In the genomic region with DNA sequence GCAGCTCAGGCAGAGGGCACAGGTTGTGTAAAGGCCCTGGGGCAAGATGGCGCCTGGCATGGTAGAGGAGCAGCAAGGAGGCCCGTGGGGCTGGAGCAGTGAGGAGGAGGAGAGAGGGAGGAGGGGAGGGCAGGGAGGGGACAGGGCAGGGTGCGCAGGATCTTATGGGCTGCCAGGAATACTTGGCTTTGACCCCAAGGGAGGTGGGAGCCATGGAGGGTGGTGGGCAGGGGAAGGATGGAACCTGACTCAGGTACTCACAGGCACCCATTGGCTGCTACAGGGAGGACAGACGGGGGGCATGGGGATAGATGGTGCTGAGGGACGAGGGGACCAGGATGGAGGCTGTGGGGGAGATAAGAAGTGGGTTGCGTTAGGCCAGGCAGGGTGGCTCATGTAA, we compare ENCODE assay signal across 21 cellular contexts. TPM values are rescaled to one million over a fixed set of nuclear protein-coding genes. Genes with fewer than 3 reads are reported as not detected.
DNase-seq lines count a peak whose midpoint lies in the region; ATAC-seq and TF ChIP-seq lines count a peak whose summit lies in the region.
"Had no signal": no experiment of that assay in that cellular context is flagged by ENCODE, and none has a peak within 500 bp of the region (broad histone marks: within the 10 kb centered on the region; RNA-seq: fewer than 3 reads in every experiment).

No MANE protein-coding gene starts in this region.

- no peak for ATAC-seq in CD4-positive, CD25-positive, alpha-beta regulatory T cell (ENCODE audit: low read depth in 2 of 2)
- ATAC-seq in T-helper 17 cell (no peak), GM21528 (IDR thresholded peaks at IDR 0.05; ENCODE audit: low FRiP score, unreplicated experiment) (no peak), HG03135 (IDR thresholded peaks at IDR 0.05; ENCODE audit: unreplicated experiment) (no peak)
- ATAC-seq in stimulated activated memory B cell treated with anti-CD40 and anti-IgM and Interleukin-4, amounts not matched to agents 10 μg/mL and 1 μg/mL and 100 μg/mL, for 72 hours = no peak
- ATAC-seq: HCT116, PC-3, SK-N-SH treated with all-trans-retinoic acid at 6 μM for 48 hours had no signal

- peak overlapping the region; percentile 2 for H4K8ac ChIP-seq in mesenchymal stem cell (ENCODE audit: low read length)

- no peak overlapping the region for H4K91ac ChIP-seq in mesenchymal stem cell (ENCODE audit: low read length)

- H3K18ac ChIP-seq in mesenchymal stem cell (ENCODE audit: low read depth in 1 of 2, low read length in 2 of 2) = peak overlapping the region in 1 of 2 experiments; percentile 32

- peaks cover 51% of the 10 kb centered on the region for H3K79me1 ChIP-seq in mesenchymal stem cell (replicated peaks; ENCODE audit: low read length, poor library complexity, severe bottlenecking)

- H3K9me3 Mint-ChIP-seq in CD4-positive, CD25-positive, alpha-beta regulatory T cell = peaks cover 0 to 2% (median 0%) of the 10 kb centered on the region in 7 donors
- H3K9me3 Mint-ChIP-seq in stimulated activated memory B cell treated with anti-CD40 and anti-IgM and Interleukin-4, amounts not matched to agents 10 μg/mL and 1 μg/mL and 100 μg/mL, for 72 hours = no peaks in the 10 kb centered on the region
- H3K9me3 Mint-ChIP-seq: CD14-positive monocyte had no signal

- no peak for TF ChIP-seq POLR2A in erythroblast (IDR thresholded peaks at IDR 0.05; ENCODE audit: low read length)

- peak overlapping the region in 1 of 2 experiments; percentile 31 for H2BK12ac ChIP-seq in mesenchymal stem cell (ENCODE audit: low read length in 2 of 2)

- no peaks in the 10 kb centered on the region for H3K27me3 ChIP-seq in CD4-positive, CD25-positive, alpha-beta regulatory T cell (ENCODE audit: control insufficient read depth, insufficient read depth, low read length)
- H3K27me3 ChIP-seq in mesenchymal stem cell (ENCODE audit: control insufficient read depth in 1 of 2, insufficient read depth in 1 of 2, low read length in 2 of 2) = no peaks in the 10 kb centered on the region

- no peak overlapping the region for H2AFZ ChIP-seq in mesenchymal stem cell (ENCODE audit: low read depth, low read length)
- H2AFZ ChIP-seq: GM23248 had no signal

- peaks cover 31% of the 10 kb centered on the region for H3K4me1 ChIP-seq in CD4-positive, CD25-positive, alpha-beta regulatory T cell (ENCODE audit: control insufficient read depth, insufficient read depth, low read length, poor library complexity, severe bottlenecking)
- H3K4me1 ChIP-seq in mesenchymal stem cell (ENCODE audit: control insufficient read depth, insufficient read depth, low read depth, low read length) = peaks cover 28% of the 10 kb centered on the region

- no peak for DNase-seq in CD4-positive, CD25-positive, alpha-beta regulatory T cell
- DNase-seq in T-helper 17 cell = no peak
- DNase-seq in mesenchymal stem cell = no peak
- no peak for DNase-seq in erythroblast (lab: John Stamatoyannopoulos, UW)
- DNase-seq: ACHN, DMS 273 treated with DMSO at 0.1 percent for 48 hours, GM23248, MV-4-11, NCI-H187, NCI-H2107, NCI-H510A treated with DMSO at 0.1 percent for 48 hours, PC-3, RPMI8226, SIG-M5 had no signal

- no peak overlapping the region for H3K4ac ChIP-seq in mesenchymal stem cell (ENCODE audit: low read depth in 1 of 2, low read length in 2 of 2)

- H3K14ac ChIP-seq in mesenchymal stem cell (ENCODE audit: low read length in 2 of 2) = peak overlapping the region in 1 of 2 experiments; percentile 36

- H2BK120ac ChIP-seq in mesenchymal stem cell (ENCODE audit: low read depth, low read length) = no peak overlapping the region

- WGBS in mesenchymal stem cell = 95% methylated on average over 5 of the region's 6 CpGs

- H2BK15ac ChIP-seq in mesenchymal stem cell (ENCODE audit: low read depth, poor library complexity, severe bottlenecking) = no peak overlapping the region

- no peak overlapping the region for H2BK5ac ChIP-seq in mesenchymal stem cell (ENCODE audit: low read depth, low read length, poor library complexity, severe bottlenecking)

- peak overlapping the region in 2 of 3 donors; percentile 42 to 89 for H3K27ac Mint-ChIP-seq in CD4-positive, CD25-positive, alpha-beta regulatory T cell
- peak overlapping the region; percentile 60 for H3K27ac Mint-ChIP-seq in T-helper 17 cell
- peak overlapping the region; percentile 49 for H3K27ac Mint-ChIP-seq in stimulated activated memory B cell treated with anti-CD40 and anti-IgM and Interleukin-4, amounts not matched to agents 10 μg/mL and 1 μg/mL and 100 μg/mL, for 72 hours
- H3K27ac Mint-ChIP-seq: CD14-positive monocyte had no signal

- H3K36me3 ChIP-seq in CD4-positive, CD25-positive, alpha-beta regulatory T cell (ENCODE audit: control insufficient read depth, insufficient read depth, low read length) = no peaks in the 10 kb centered on the region
- H3K36me3 ChIP-seq in mesenchymal stem cell (ENCODE audit: control insufficient read depth in 1 of 2, insufficient read depth in 2 of 2, low read depth in 1 of 2, low read length in 2 of 2) = peaks cover 0 to 20% of the 10 kb centered on the region in 2 experiments

- no peak overlapping the region for H3K9ac ChIP-seq in mesenchymal stem cell (ENCODE audit: low read length)
- H3K9ac ChIP-seq: GM23248, KMS-11 had no signal

- no peaks in the 10 kb centered on the region for H3K36me3 Mint-ChIP-seq in CD4-positive, CD25-positive, alpha-beta regulatory T cell
- H3K36me3 Mint-ChIP-seq in T-helper 17 cell (ENCODE audit: low read depth) = no peaks in the 10 kb centered on the region
- peaks cover 27% of the 10 kb centered on the region for H3K36me3 Mint-ChIP-seq in stimulated activated memory B cell treated with anti-CD40 and anti-IgM and Interleukin-4, amounts not matched to agents 10 μg/mL and 1 μg/mL and 100 μg/mL, for 72 hours

- no peak overlapping the region for H3K23ac ChIP-seq in mesenchymal stem cell (ENCODE audit: low read length in 2 of 2)

- no peaks in the 10 kb centered on the region for H3K9me3 ChIP-seq in CD4-positive, CD25-positive, alpha-beta regulatory T cell (ENCODE audit: control insufficient read depth in 2 of 2, low read length in 2 of 2)
- no peaks in the 10 kb centered on the region for H3K9me3 ChIP-seq in T-helper 17 cell (ENCODE audit: control insufficient read depth, low read length, poor library complexity, severe bottlenecking)
- no peaks in the 10 kb centered on the region for H3K9me3 ChIP-seq in mesenchymal stem cell (ENCODE audit: control insufficient read depth, low read length)

- H3K4me2 ChIP-seq in mesenchymal stem cell (ENCODE audit: low read length, poor library complexity, severe bottlenecking) = no peak overlapping the region
- H3K4me2 ChIP-seq: KMS-11 had no signal

- no peak overlapping the region for H3K4me3 ChIP-seq in CD4-positive, CD25-positive, alpha-beta regulatory T cell (ENCODE audit: low read depth, low read length)
- H3K4me3 ChIP-seq in mesenchymal stem cell (ENCODE audit: insufficient read depth in 1 of 2, low read depth in 1 of 2, low read length in 2 of 2) = no peak overlapping the region
- H3K4me3 ChIP-seq: GM23248 had no signal

- no peaks in the 10 kb centered on the region for H3K27me3 Mint-ChIP-seq in CD4-positive, CD25-positive, alpha-beta regulatory T cell
- no peaks in the 10 kb centered on the region for H3K27me3 Mint-ChIP-seq in T-helper 17 cell
- H3K27me3 Mint-ChIP-seq in stimulated activated memory B cell treated with anti-CD40 and anti-IgM and Interleukin-4, amounts not matched to agents 10 μg/mL and 1 μg/mL and 100 μg/mL, for 72 hours = no peaks in the 10 kb centered on the region

- H2AK5ac ChIP-seq in mesenchymal stem cell (ENCODE audit: low read length, severe bottlenecking) = no peak overlapping the region

- H3K4me1 Mint-ChIP-seq in CD4-positive, CD25-positive, alpha-beta regulatory T cell = peaks cover 3 to 37% (median 19%) of the 10 kb centered on the region in 4 donors
- peaks cover 17% of the 10 kb centered on the region for H3K4me1 Mint-ChIP-seq in T-helper 17 cell
- peaks cover 67% of the 10 kb centered on the region for H3K4me1 Mint-ChIP-seq in stimulated activated memory B cell treated with anti-CD40 and anti-IgM and Interleukin-4, amounts not matched to agents 10 μg/mL and 1 μg/mL and 100 μg/mL, for 72 hours

- no peak overlapping the region for H3K27ac ChIP-seq in CD4-positive, CD25-positive, alpha-beta regulatory T cell (ENCODE audit: insufficient read depth, low read length, poor library complexity, severe bottlenecking)
- H3K27ac ChIP-seq in mesenchymal stem cell (ENCODE audit: low read length, poor library complexity, severe bottlenecking) = no peak overlapping the region
- H3K27ac ChIP-seq: GM23248, KMS-11 had no signal

- H3K4me3 Mint-ChIP-seq in CD4-positive, CD25-positive, alpha-beta regulatory T cell = peak overlapping the region in 1 of 4 donors; percentile 51
- no peak overlapping the region for H3K4me3 Mint-ChIP-seq in T-helper 17 cell
- no peak overlapping the region for H3K4me3 Mint-ChIP-seq in stimulated activated memory B cell treated with anti-CD40 and anti-IgM and Interleukin-4, amounts not matched to agents 10 μg/mL and 1 μg/mL and 100 μg/mL, for 72 hours
- H3K4me3 Mint-ChIP-seq: CD14-positive monocyte had no signal

RNA-seq across cellular contexts. Expression of a gene that starts 3.3 kb away (rescaled TPM):
- total RNA-seq in CD4-positive, CD25-positive, alpha-beta regulatory T cell = 15.9 TPM
- polyA plus RNA-seq in CD4-positive, CD25-positive, alpha-beta regulatory T cell = 1 to 10 TPM; 6.5 to 7.9 (median 7.4) TPM
- total RNA-seq in T-helper 17 cell = 10 to 100 TPM; 14.9 to 18.3 TPM
- 6.1 TPM for polyA plus RNA-seq in mesenchymal stem cell (2013, experiment 1 of 2)
- polyA plus RNA-seq in mesenchymal stem cell (2013, experiment 2 of 2) = 6.6 TPM

RNA-seq across cellular contexts. Expression of a gene that starts 27.5 kb away (rescaled TPM):
- total RNA-seq in CD4-positive, CD25-positive, alpha-beta regulatory T cell = 25.7 TPM
- 100 to 1,000 TPM in 1 of 4 donors, 10 to 100 TPM in 3; 90.1 to 106 (median 98.5) TPM for polyA plus RNA-seq in CD4-positive, CD25-positive, alpha-beta regulatory T cell
- 10 to 100 TPM; 33.9 to 37.9 TPM for total RNA-seq in T-helper 17 cell
- 184 TPM for polyA plus RNA-seq in mesenchymal stem cell (2013, experiment 1 of 2)
- 188 TPM for polyA plus RNA-seq in mesenchymal stem cell (2013, experiment 2 of 2)
